1 cellular context compared by ENCODE assay signal in genomic region chr1:52702886-52703787, GRCh38.
TF ChIP-seq lines count a peak whose summit lies in the region.

No MANE protein-coding gene starts in this region.

TF ChIP-seq in K562, 482 proteins besides CTCF, POLR2A, EP300 and RAD21 (continued from another document and continues in another):
- TF ChIP-seq PRDM10 (IDR thresholded peaks at IDR 0.05; ENCODE audit: partially characterized antibody) (peak; percentile 96), CREB3 (tag; conservative IDR thresholded peaks at IDR 0.05; ENCODE audit: low read depth) (peak; percentile 82; the same call in 1 of the 2 replicates), SMAD2 (IDR thresholded peaks at IDR 0.05; ENCODE audit: low read depth, low read length) (no peak), ZSCAN29 (IDR thresholded peaks at IDR 0.05) (peak; percentile 86; the same call in 1 of the 2 replicates), MEIS2 (IDR thresholded peaks at IDR 0.05; ENCODE audit: partially characterized antibody) (peak; percentile 82), TAF9B (IDR thresholded peaks at IDR 0.05; ENCODE audit: partially characterized antibody) (peak; percentile 70), NR1H2 (CRISPR knock-in tag; IDR thresholded peaks at IDR 0.05) (peak; percentile 60; the same call in 1 of the 2 replicates), NR2C2 (CRISPR knock-in tag; IDR thresholded peaks at IDR 0.05) (peak; percentile 84), NR2C2 (tag; IDR thresholded peaks at IDR 0.05) (peak; percentile 65), POLR2B (IDR thresholded peaks at IDR 0.05; ENCODE audit: low read depth, partially characterized antibody) (peak; percentile 38), FOS (IDR thresholded peaks at IDR 0.05; ENCODE audit: extremely low read depth, insufficient read length) (peak; percentile 79), VEZF1 (CRISPR knock-in tag; IDR thresholded peaks at IDR 0.05) (peak; percentile 65), ATF3 (IDR thresholded peaks at IDR 0.05) (peak; percentile 78), ATF3 (CRISPR knock-in tag; conservative IDR thresholded peaks at IDR 0.05) (no peak), DMBX1 (CRISPR knock-in tag; IDR thresholded peaks at IDR 0.05; ENCODE audit: borderline replicate concordance) (peak; percentile 40; the same call in 1 of the 2 replicates), RBFOX2 (IDR thresholded peaks at IDR 0.05; ENCODE audit: low read depth, low read length) (peak; percentile 77), ZFX (CRISPR knock-in tag; IDR thresholded peaks at IDR 0.05) (peak; percentile 97), POLR2G (IDR thresholded peaks at IDR 0.05; ENCODE audit: low read depth, low read length) (peak; percentile 74), CUX1 (CRISPR knock-in tag; IDR thresholded peaks at IDR 0.05) (0 out of 2 replicates have a peak, but pooled peaks have one; percentile 35), ZNF589 (CRISPR knock-in tag; IDR thresholded peaks at IDR 0.05; ENCODE audit: low read depth) (0 out of 2 replicates have a peak, but pooled peaks have one; percentile 46), NCOA2 (IDR thresholded peaks at IDR 0.05; ENCODE audit: partially characterized antibody in 2 of 2) (no peak), FOXK2 (conservative IDR thresholded peaks at IDR 0.05 in 1 of 2, IDR thresholded peaks at IDR 0.05 in 1 of 2; ENCODE audit: low read depth in 2 of 2) (peak; percentile 88 to 91), E2F6 (IDR thresholded peaks at IDR 0.05; ENCODE audit: borderline replicate concordance in 1 of 2, extremely low read depth in 1 of 2, insufficient read depth in 1 of 2, insufficient read length in 1 of 2, low read depth in 1 of 2, low read length in 1 of 2, poor library complexity in 1 of 2, severe bottlenecking in 1 of 2) (peak; percentile 80 to 87), ETV5 (CRISPR knock-in tag; IDR thresholded peaks at IDR 0.05; ENCODE audit: low read depth) (peak; percentile 46), TFAP4 (CRISPR knock-in tag; IDR thresholded peaks at IDR 0.05; ENCODE audit: borderline replicate concordance) (peak; percentile 94), MYBL2 (IDR thresholded peaks at IDR 0.05; ENCODE audit: low read depth) (peak; percentile 31; the same call in 1 of the 2 replicates), MYBL2 (CRISPR knock-in tag; IDR thresholded peaks at IDR 0.05; ENCODE audit: borderline replicate concordance) (no peak), CHD2 (IDR thresholded peaks at IDR 0.05; ENCODE audit: low read depth, low read length) (peak; percentile 60), ILK (tag; IDR thresholded peaks at IDR 0.05; ENCODE audit: borderline replicate concordance, low read depth) (no peak), NR3C1 (CRISPR knock-in tag; IDR thresholded peaks at IDR 0.05) (peak; percentile 15; the same call in 1 of the 2 replicates), MYC (IDR thresholded peaks at IDR 0.05; ENCODE audit: low read depth, low read length) (peak; percentile 95), MYC (CRISPR knock-in tag; IDR thresholded peaks at IDR 0.05; ENCODE audit: borderline replicate concordance, low read depth) (peak; percentile 25; the same call in 1 of the 2 replicates), KAT2B (IDR thresholded peaks at IDR 0.05; ENCODE audit: low read depth, low read length) (no peak)
- TF ChIP-seq, protein P1, sequence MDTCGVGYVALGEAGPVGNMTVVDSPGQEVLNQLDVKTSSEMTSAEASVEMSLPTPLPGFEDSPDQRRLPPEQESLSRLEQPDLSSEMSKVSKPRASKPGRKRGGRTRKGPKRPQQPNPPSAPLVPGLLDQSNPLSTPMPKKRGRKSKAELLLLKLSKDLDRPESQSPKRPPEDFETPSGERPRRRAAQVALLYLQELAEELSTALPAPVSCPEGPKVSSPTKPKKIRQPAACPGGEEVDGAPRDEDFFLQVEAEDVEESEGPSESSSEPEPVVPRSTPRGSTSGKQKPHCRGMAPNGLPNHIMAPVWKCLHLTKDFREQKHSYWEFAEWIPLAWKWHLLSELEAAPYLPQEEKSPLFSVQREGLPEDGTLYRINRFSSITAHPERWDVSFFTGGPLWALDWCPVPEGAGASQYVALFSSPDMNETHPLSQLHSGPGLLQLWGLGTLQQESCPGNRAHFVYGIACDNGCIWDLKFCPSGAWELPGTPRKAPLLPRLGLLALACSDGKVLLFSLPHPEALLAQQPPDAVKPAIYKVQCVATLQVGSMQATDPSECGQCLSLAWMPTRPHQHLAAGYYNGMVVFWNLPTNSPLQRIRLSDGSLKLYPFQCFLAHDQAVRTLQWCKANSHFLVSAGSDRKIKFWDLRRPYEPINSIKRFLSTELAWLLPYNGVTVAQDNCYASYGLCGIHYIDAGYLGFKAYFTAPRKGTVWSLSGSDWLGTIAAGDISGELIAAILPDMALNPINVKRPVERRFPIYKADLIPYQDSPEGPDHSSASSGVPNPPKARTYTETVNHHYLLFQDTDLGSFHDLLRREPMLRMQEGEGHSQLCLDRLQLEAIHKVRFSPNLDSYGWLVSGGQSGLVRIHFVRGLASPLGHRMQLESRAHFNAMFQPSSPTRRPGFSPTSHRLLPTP (IDR thresholded peaks at IDR 0.05; ENCODE audit: borderline replicate concordance, extremely low read depth, insufficient read length): no peak
- TF ChIP-seq, protein P2, sequence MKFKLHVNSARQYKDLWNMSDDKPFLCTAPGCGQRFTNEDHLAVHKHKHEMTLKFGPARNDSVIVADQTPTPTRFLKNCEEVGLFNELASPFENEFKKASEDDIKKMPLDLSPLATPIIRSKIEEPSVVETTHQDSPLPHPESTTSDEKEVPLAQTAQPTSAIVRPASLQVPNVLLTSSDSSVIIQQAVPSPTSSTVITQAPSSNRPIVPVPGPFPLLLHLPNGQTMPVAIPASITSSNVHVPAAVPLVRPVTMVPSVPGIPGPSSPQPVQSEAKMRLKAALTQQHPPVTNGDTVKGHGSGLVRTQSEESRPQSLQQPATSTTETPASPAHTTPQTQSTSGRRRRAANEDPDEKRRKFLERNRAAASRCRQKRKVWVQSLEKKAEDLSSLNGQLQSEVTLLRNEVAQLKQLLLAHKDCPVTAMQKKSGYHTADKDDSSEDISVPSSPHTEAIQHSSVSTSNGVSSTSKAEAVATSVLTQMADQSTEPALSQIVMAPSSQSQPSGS (CRISPR knock-in tag; IDR thresholded peaks at IDR 0.05): peak; percentile 88; the same call in 1 of the 2 replicates
- TF ChIP-seq, protein P3, sequence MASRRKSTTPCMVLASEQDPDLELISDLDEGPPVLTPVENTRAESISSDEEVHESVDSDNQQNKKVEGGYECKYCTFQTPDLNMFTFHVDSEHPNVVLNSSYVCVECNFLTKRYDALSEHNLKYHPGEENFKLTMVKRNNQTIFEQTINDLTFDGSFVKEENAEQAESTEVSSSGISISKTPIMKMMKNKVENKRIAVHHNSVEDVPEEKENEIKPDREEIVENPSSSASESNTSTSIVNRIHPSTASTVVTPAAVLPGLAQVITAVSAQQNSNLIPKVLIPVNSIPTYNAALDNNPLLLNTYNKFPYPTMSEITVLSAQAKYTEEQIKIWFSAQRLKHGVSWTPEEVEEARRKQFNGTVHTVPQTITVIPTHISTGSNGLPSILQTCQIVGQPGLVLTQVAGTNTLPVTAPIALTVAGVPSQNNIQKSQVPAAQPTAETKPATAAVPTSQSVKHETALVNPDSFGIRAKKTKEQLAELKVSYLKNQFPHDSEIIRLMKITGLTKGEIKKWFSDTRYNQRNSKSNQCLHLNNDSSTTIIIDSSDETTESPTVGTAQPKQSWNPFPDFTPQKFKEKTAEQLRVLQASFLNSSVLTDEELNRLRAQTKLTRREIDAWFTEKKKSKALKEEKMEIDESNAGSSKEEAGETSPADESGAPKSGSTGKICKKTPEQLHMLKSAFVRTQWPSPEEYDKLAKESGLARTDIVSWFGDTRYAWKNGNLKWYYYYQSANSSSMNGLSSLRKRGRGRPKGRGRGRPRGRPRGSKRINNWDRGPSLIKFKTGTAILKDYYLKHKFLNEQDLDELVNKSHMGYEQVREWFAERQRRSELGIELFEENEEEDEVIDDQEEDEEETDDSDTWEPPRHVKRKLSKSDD (conservative IDR thresholded peaks at IDR 0.05; ENCODE audit: low read length): no peak
